In genomic region chr1:115530407-115530806, GRCh38 we compare ENCODE assay signal across 13 cellular contexts.
A peak's percentile ranks its signal among the peaks of the same experiment; 100 is the strongest.
DNase-seq lines count a peak whose midpoint lies in the region; ATAC-seq, FAIRE-seq and TF ChIP-seq lines count a peak whose summit lies in the region.
"Had no signal": no experiment of that assay in that cellular context is flagged by ENCODE, and none has a peak within 500 bp of the region (broad histone marks: within the 10 kb centered on the region; RNA-seq: fewer than 3 reads in every experiment).

No MANE protein-coding gene starts in this region.

- no peak overlapping the region for H3K4me2 ChIP-seq in keratinocyte (ENCODE audit: control insufficient read depth, extremely low read depth, insufficient read depth, low read depth, low read length)

- H3K4me1 ChIP-seq in keratinocyte (ENCODE audit: control insufficient read depth, extremely low read depth, insufficient read depth, low read length) (peaks cover 30% of the 10 kb centered on the region), Peyer's patch (no peaks in the 10 kb centered on the region)
- H3K4me1 ChIP-seq: left lung, testis had no signal

- H3K27ac ChIP-seq in brain microvascular endothelial cell: no peak overlapping the region
- H3K27ac ChIP-seq in keratinocyte (ENCODE audit: control insufficient read depth, insufficient read depth, low read length): no peak overlapping the region
- H3K27ac ChIP-seq in Peyer's patch: no peak overlapping the region
- H3K27ac ChIP-seq: left lung, testis had no signal

- ATAC-seq in esophagus mucosa: no peak
- ATAC-seq: left lung had no signal

- H3K9me3 ChIP-seq in keratinocyte (ENCODE audit: control insufficient read depth, low read depth, low read length) (no peaks in the 10 kb centered on the region), Peyer's patch (no peaks in the 10 kb centered on the region)
- H3K9me3 ChIP-seq: left lung, testis had no signal

- dilution Hi-C loops in keratinocyte (cut with MboI; ENCODE audit: extremely low pct_ligation_motif_present, low sequenced_read_pairs): no loop called here

- no peaks in the 10 kb centered on the region for H3K9me1 ChIP-seq in keratinocyte (ENCODE audit: control insufficient read depth, extremely low read depth, insufficient read depth, low read length)

- in situ Hi-C loops in brain microvascular endothelial cell (cut with HindIII; ENCODE audit: low pct_ligation_motif_present, low sequenced_read_pairs): no loop called here

- H3K9ac ChIP-seq in keratinocyte (ENCODE audit: control insufficient read depth, extremely low read depth, insufficient read depth, low read length): no peak overlapping the region

- TF ChIP-seq CTCF in AG09319 (IDR thresholded peaks at IDR 0.05; ENCODE audit: low read depth, low read length): no peak
- TF ChIP-seq CTCF in brain microvascular endothelial cell (IDR thresholded peaks at IDR 0.05; ENCODE audit: low read depth, low read length, missing control alignments): no peak
- TF ChIP-seq CTCF in keratinocyte (optimal IDR thresholded peaks at IDR 0.05 in 1 of 3, IDR thresholded peaks at IDR 0.05 in 1 of 3, conservative IDR thresholded peaks at IDR 0.05 in 1 of 3; ENCODE audit: extremely low read depth in 1 of 3, insufficient read depth in 2 of 3, low read length in 3 of 3): no peak
- TF ChIP-seq CTCF in Peyer's patch (IDR thresholded peaks at IDR 0.05): no peak

- no peaks in the 10 kb centered on the region for H3K79me2 ChIP-seq in keratinocyte (ENCODE audit: control insufficient read depth, insufficient read depth, low read length)

- no peaks in the 10 kb centered on the region for H3K27me3 ChIP-seq in brain microvascular endothelial cell (replicated peaks)
- H3K27me3 ChIP-seq in keratinocyte (ENCODE audit: control insufficient read depth, extremely low read depth, insufficient read depth, low read length): no peaks in the 10 kb centered on the region
- H3K27me3 ChIP-seq in Peyer's patch: no peaks in the 10 kb centered on the region
- H3K27me3 ChIP-seq: left lung, testis had no signal

- H3K36me3 ChIP-seq in brain microvascular endothelial cell (replicated peaks) (no peaks in the 10 kb centered on the region), keratinocyte (ENCODE audit: control insufficient read depth in 2 of 2, extremely low read depth in 1 of 2, insufficient read depth in 2 of 2, low read length in 2 of 2) (no peaks in the 10 kb centered on the region), Peyer's patch (no peaks in the 10 kb centered on the region)
- H3K36me3 ChIP-seq: left lung had no signal

- DNase-seq in AG09319 (ENCODE audit: extremely low read depth, low read depth): peak; percentile 64
- peak; percentile 54 for DNase-seq in HS-27A (ENCODE audit: low read depth)
- DNase-seq in brain microvascular endothelial cell: peak; percentile 37
- no peak for DNase-seq in keratinocyte (ENCODE audit: low read depth, low spot score)
- DNase-seq in Peyer's patch: no peak
- no peak for DNase-seq in Kasumi-1 (lab: John Stamatoyannopoulos, UW)
- DNase-seq in NOMO-1 treated with DMSO at 0.1 percent for 48 hours (lab: John Stamatoyannopoulos, UW; ENCODE audit: unreplicated experiment): no peak
- DNase-seq: activated CD4-positive, CD25-positive, alpha-beta regulatory T cell treated with anti-CD3 and anti-CD28 coated beads, Interleukin-2, amount 50 U/mL, for 72 hours; activated CD8-positive, alpha-beta memory T cell treated with anti-CD3 and anti-CD28 coated beads, Interleukin-2, amount 50 U/mL, for 48 hours; erythroblast; left lung; testis had no signal

- TF ChIP-seq POLR2A in Peyer's patch (IDR thresholded peaks at IDR 0.05): no peak

- H3K4me3 ChIP-seq in brain microvascular endothelial cell (ENCODE audit: low read depth, low read length) (no peak overlapping the region), keratinocyte (ENCODE audit: control insufficient read depth in 2 of 3, extremely low read depth in 1 of 3, insufficient read depth in 2 of 3, low read depth in 1 of 3, low read length in 3 of 3) (no peak overlapping the region), Peyer's patch (no peak overlapping the region)
- H3K4me3 ChIP-seq: left lung, testis had no signal

- H4K20me1 ChIP-seq in keratinocyte (ENCODE audit: control insufficient read depth, extremely low read depth, insufficient read depth, low read length): no peaks in the 10 kb centered on the region

- H2AFZ ChIP-seq in keratinocyte (ENCODE audit: control insufficient read depth, low read length): no peak overlapping the region

- FAIRE-seq in keratinocyte (lab: Jason Lieb, UNC): peak; percentile 43

Comparison
In these comparisons a context has a peak if more than half of its experiments do, and no peak if none do; other contexts are left out.
1. DNase-seq: peak in AG09319 (single experiment), HS-27A (single experiment) and brain microvascular endothelial cell (single experiment); none in keratinocyte (single experiment), Peyer's patch (0 of 3), Kasumi-1 (0 of 2) and NOMO-1 treated with DMSO at 0.1 percent for 48 hours (single experiment).